ENCODE assay signal across 1 cellular context in genomic region chr17:1646199-1646875, GRCh38.
TF ChIP-seq lines count a peak whose summit lies in the region.

No MANE protein-coding gene starts in this region.

TF ChIP-seq in GM12878, 131 proteins besides CTCF, POLR2A, EP300 and RAD21:
- TF ChIP-seq ZSCAN29 (IDR thresholded peaks at IDR 0.05) (no peak), SMARCA5 (IDR thresholded peaks at IDR 0.05) (no peak), SRF (IDR thresholded peaks at IDR 0.05; ENCODE audit: low read depth in 2 of 2, low read length in 2 of 2) (no peak), TBL1XR1 (IDR thresholded peaks at IDR 0.05; ENCODE audit: low read depth, low read length) (no peak), MTA3 (IDR thresholded peaks at IDR 0.05; ENCODE audit: borderline replicate concordance, low read length) (no peak), STAT3 (IDR thresholded peaks at IDR 0.05; ENCODE audit: low read depth, low read length) (no peak), RB1 (IDR thresholded peaks at IDR 0.05; ENCODE audit: borderline replicate concordance) (no peak), NR2C1 (IDR thresholded peaks at IDR 0.05) (no peak), GABPA (IDR thresholded peaks at IDR 0.05; ENCODE audit: low read depth) (no peak), PAX8 (IDR thresholded peaks at IDR 0.05) (no peak), TARDBP (IDR thresholded peaks at IDR 0.05; ENCODE audit: borderline replicate concordance) (no peak), YBX1 (IDR thresholded peaks at IDR 0.05) (no peak), HDGF (IDR thresholded peaks at IDR 0.05) (no peak)
- TF ChIP-seq, protein P1, sequence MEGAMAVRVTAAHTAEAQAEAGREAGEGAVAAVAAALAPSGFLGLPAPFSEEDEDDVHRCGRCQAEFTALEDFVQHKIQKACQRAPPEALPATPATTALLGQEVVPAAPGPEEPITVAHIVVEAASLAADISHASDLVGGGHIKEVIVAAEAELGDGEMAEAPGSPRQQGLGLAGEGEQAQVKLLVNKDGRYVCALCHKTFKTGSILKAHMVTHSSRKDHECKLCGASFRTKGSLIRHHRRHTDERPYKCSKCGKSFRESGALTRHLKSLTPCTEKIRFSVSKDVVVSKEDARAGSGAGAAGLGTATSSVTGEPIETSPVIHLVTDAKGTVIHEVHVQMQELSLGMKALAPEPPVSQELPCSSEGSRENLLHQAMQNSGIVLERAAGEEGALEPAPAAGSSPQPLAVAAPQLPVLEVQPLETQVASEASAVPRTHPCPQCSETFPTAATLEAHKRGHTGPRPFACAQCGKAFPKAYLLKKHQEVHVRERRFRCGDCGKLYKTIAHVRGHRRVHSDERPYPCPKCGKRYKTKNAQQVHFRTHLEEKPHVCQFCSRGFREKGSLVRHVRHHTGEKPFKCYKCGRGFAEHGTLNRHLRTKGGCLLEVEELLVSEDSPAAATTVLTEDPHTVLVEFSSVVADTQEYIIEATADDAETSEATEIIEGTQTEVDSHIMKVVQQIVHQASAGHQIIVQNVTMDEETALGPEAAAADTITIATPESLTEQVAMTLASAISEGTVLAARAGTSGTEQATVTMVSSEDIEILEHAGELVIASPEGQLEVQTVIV (IDR thresholded peaks at IDR 0.05; ENCODE audit: borderline replicate concordance, partially characterized antibody) = no peak
